9 cellular contexts compared by ENCODE assay signal in genomic region chr10:62050627-62050924, GRCh38.
DNase-seq lines count a peak whose midpoint lies in the region; ATAC-seq and TF ChIP-seq lines count a peak whose summit lies in the region.
"Had no signal": no experiment of that assay in that cellular context is flagged by ENCODE, and none has a peak within 500 bp of the region (broad histone marks: within the 10 kb centered on the region; RNA-seq: fewer than 3 reads in every experiment).

No MANE protein-coding gene starts in this region.

- H3K4me3 ChIP-seq in AG10803 (ENCODE audit: low read length), result peak overlapping the region; percentile 90
- peak overlapping the region; percentile 71 for H3K4me3 ChIP-seq in OCI-LY1 (ENCODE audit: low read depth, low read length, poor library complexity, severe bottlenecking)
- peak overlapping the region; percentile 55 for H3K4me3 ChIP-seq in neuron (ENCODE audit: low read length)
- H3K4me3 ChIP-seq: cardiac muscle cell had no signal

- peak overlapping the region; percentile 94 for H3K4me2 ChIP-seq in OCI-LY1 (ENCODE audit: low read length)

- peak overlapping the region; percentile 81 to 91 for H3K4me3 Mint-ChIP-seq in effector memory CD8-positive, alpha-beta T cell
- no peak overlapping the region for H3K4me3 Mint-ChIP-seq in WTC11

- no peak for ATAC-seq in effector memory CD8-positive, alpha-beta T cell (replicated peaks)
- ATAC-seq in HG02678 (IDR thresholded peaks at IDR 0.05; ENCODE audit: unreplicated experiment) (no peak), WTC11 (no peak), GM18870 (IDR thresholded peaks at IDR 0.05; ENCODE audit: unreplicated experiment) (no peak)

- peak overlapping the region; percentile 97 for H3K27ac Mint-ChIP-seq in effector memory CD8-positive, alpha-beta T cell
- no peak overlapping the region for H3K27ac Mint-ChIP-seq in WTC11

- peaks cover 33% of the 10 kb centered on the region for H3K36me3 Mint-ChIP-seq in effector memory CD8-positive, alpha-beta T cell (ENCODE audit: insufficient read depth)
- H3K36me3 Mint-ChIP-seq in WTC11, result peaks cover 3% of the 10 kb centered on the region; the same call in 1 of the 2 replicates

- H3K9me3 ChIP-seq in OCI-LY1 (ENCODE audit: low read length) (no peaks in the 10 kb centered on the region), neuron (ENCODE audit: low read length) (no peaks in the 10 kb centered on the region)

- peak overlapping the region; percentile 94 for H3K27ac ChIP-seq in OCI-LY1 (ENCODE audit: low read depth, low read length, poor library complexity, severe bottlenecking)
- H3K27ac ChIP-seq: cardiac muscle cell had no signal

- TF ChIP-seq CTCF in AG10803 (conservative IDR thresholded peaks at IDR 0.05; ENCODE audit: low read length) (no peak), OCI-LY1 (IDR thresholded peaks at IDR 0.05; ENCODE audit: low read length) (no peak), WTC11 (IDR thresholded peaks at IDR 0.05) (no peak)

- no peak overlapping the region for H2AFZ ChIP-seq in OCI-LY1 (ENCODE audit: low read length)
- peak overlapping the region; percentile 4 for H2AFZ ChIP-seq in neuron (ENCODE audit: low read depth, low read length)

- peak overlapping the region; percentile 87 for H3K9ac ChIP-seq in OCI-LY1 (ENCODE audit: low read length)

- no peak for DNase-seq in AG10803 (ENCODE audit: low read depth)
- no peak for DNase-seq in effector memory CD8-positive, alpha-beta T cell
- no peak for DNase-seq in WTC11 (ENCODE audit: low spot score)
- DNase-seq in kidney glomerular epithelial cell (lab: John Stamatoyannopoulos, UW), result no peak

- CTCF ChIA-PET in WTC11 (lab: Charles Lee), result interaction anchor here (2.4 to 2.8 kb wide), 2 partner anchors 12 to 153 kb away, joined by 15 to 25 read pairs; no protein-coding TSS in a partner anchor

- no peaks in the 10 kb centered on the region for H3K27me3 Mint-ChIP-seq in effector memory CD8-positive, alpha-beta T cell
- H3K27me3 Mint-ChIP-seq in WTC11 (ENCODE audit: low read depth), result no peaks in the 10 kb centered on the region; the same call in 1 of the 2 replicates

- peaks cover 35% of the 10 kb centered on the region for H3K79me2 ChIP-seq in OCI-LY1 (ENCODE audit: insufficient read depth, low read length)

- peaks cover 100% of the 10 kb centered on the region for H3K4me1 ChIP-seq in OCI-LY1 (ENCODE audit: insufficient read depth, low read length, severe bottlenecking)
- peaks cover 60% of the 10 kb centered on the region for H3K4me1 ChIP-seq in neuron (ENCODE audit: insufficient read depth, low read length)

- H3K4me1 Mint-ChIP-seq in effector memory CD8-positive, alpha-beta T cell (ENCODE audit: low read depth in 2 of 2), result peaks cover 72 to 84% of the 10 kb centered on the region in 2 donors
- H3K4me1 Mint-ChIP-seq in WTC11, result peaks cover 62% of the 10 kb centered on the region

- H3F3A ChIP-seq in OCI-LY1 (ENCODE audit: insufficient read depth, low read length), result peaks cover 13% of the 10 kb centered on the region; the same call in 1 of the 2 replicates

- H4K20me1 ChIP-seq in OCI-LY1 (ENCODE audit: insufficient read depth, low read length), result no peaks in the 10 kb centered on the region

- peaks cover 25% of the 10 kb centered on the region for H3K36me3 ChIP-seq in OCI-LY1 (ENCODE audit: insufficient read depth, low read length)
- peaks cover 29% of the 10 kb centered on the region for H3K36me3 ChIP-seq in neuron (ENCODE audit: insufficient read depth, low read length)
- H3K36me3 ChIP-seq: cardiac muscle cell had no signal

- POLR2A ChIA-PET in WTC11 (lab: Charles Lee), result no interaction called here

- no peaks in the 10 kb centered on the region for H3K9me2 ChIP-seq in OCI-LY1 (ENCODE audit: low read depth, low read length)

- no peaks in the 10 kb centered on the region for H3K9me3 Mint-ChIP-seq in effector memory CD8-positive, alpha-beta T cell
- H3K9me3 Mint-ChIP-seq in WTC11, result peaks cover 8% of the 10 kb centered on the region; the same call in 1 of the 2 replicates

- H3K27me3 ChIP-seq in OCI-LY1 (ENCODE audit: insufficient read depth, low read length) (no peaks in the 10 kb centered on the region), neuron (ENCODE audit: insufficient read depth, low read length) (no peaks in the 10 kb centered on the region)
- H3K27me3 ChIP-seq: cardiac muscle cell had no signal

TF ChIP-seq in WTC11, 78 proteins besides CTCF, POLR2A, EP300 and RAD21:
- TF ChIP-seq ESRRA (CRISPR knock-in tag; IDR thresholded peaks at IDR 0.05; ENCODE audit: borderline replicate concordance) (no peak), USF2 (CRISPR knock-in tag; IDR thresholded peaks at IDR 0.05) (no peak), PREB (CRISPR knock-in tag; IDR thresholded peaks at IDR 0.05; ENCODE audit: borderline replicate concordance) (no peak), SMAD3 (CRISPR knock-in tag; IDR thresholded peaks at IDR 0.05; ENCODE audit: borderline replicate concordance) (no peak)
